1 cellular context compared by ENCODE assay signal in genomic region chr6:3835055-3835731, GRCh38.
TF ChIP-seq lines count a peak whose summit lies in the region.

No MANE protein-coding gene starts in this region.

TF ChIP-seq in HepG2, 621 proteins besides CTCF, POLR2A, EP300 and RAD21 (continued from another document and continues in another):
- TF ChIP-seq ZNF691 (CRISPR knock-in tag; IDR thresholded peaks at IDR 0.05; ENCODE audit: borderline replicate concordance, low read depth) (no peak), ZNF329 (CRISPR knock-in tag; IDR thresholded peaks at IDR 0.05; ENCODE audit: low read depth) (no peak), HINFP (CRISPR knock-in tag; IDR thresholded peaks at IDR 0.05; ENCODE audit: low read depth) (0 out of 2 replicates have a peak, but pooled peaks have one; percentile 64), RCOR2 (CRISPR knock-in tag; IDR thresholded peaks at IDR 0.05) (peak; percentile 86), SKIL (CRISPR knock-in tag; IDR thresholded peaks at IDR 0.05; ENCODE audit: borderline replicate concordance) (no peak), ZNF589 (CRISPR knock-in tag; conservative IDR thresholded peaks at IDR 0.05) (no peak), GPBP1L1 (CRISPR knock-in tag; IDR thresholded peaks at IDR 0.05) (no peak), ZNF431 (CRISPR knock-in tag; IDR thresholded peaks at IDR 0.05; ENCODE audit: borderline replicate concordance, low read depth) (peak; percentile 67; the same call in 1 of the 2 replicates), FOXO4 (CRISPR knock-in tag; conservative IDR thresholded peaks at IDR 0.05) (no peak), CBX2 (IDR thresholded peaks at IDR 0.05; ENCODE audit: low read depth, low read length) (no peak), CBX2 (CRISPR knock-in tag; IDR thresholded peaks at IDR 0.05; ENCODE audit: low read depth) (no peak), ZNF629 (CRISPR knock-in tag; conservative IDR thresholded peaks at IDR 0.05) (no peak; the same call in 1 of the 2 replicates), MBD4 (IDR thresholded peaks at IDR 0.05; ENCODE audit: borderline replicate concordance, low read length) (no peak), ZNF264 (CRISPR knock-in tag; IDR thresholded peaks at IDR 0.05) (0 out of 2 replicates have a peak, but pooled peaks have one; percentile 30), IRF2 (CRISPR knock-in tag; IDR thresholded peaks at IDR 0.05) (peak; percentile 73), ARID5B (CRISPR knock-in tag; IDR thresholded peaks at IDR 0.05) (peak; percentile 96), ZNF180 (CRISPR knock-in tag; IDR thresholded peaks at IDR 0.05; ENCODE audit: borderline replicate concordance, low read depth) (no peak), TIGD3 (CRISPR knock-in tag; IDR thresholded peaks at IDR 0.05; ENCODE audit: borderline replicate concordance) (no peak), ZNF761 (CRISPR knock-in tag; conservative IDR thresholded peaks at IDR 0.05) (no peak), ZNF160 (CRISPR knock-in tag; IDR thresholded peaks at IDR 0.05) (0 out of 2 replicates have a peak, but pooled peaks have one; percentile 67), ZSCAN21 (CRISPR knock-in tag; IDR thresholded peaks at IDR 0.05; ENCODE audit: borderline replicate concordance) (no peak), ZNF543 (CRISPR knock-in tag; IDR thresholded peaks at IDR 0.05) (no peak), FOXK2 (IDR thresholded peaks at IDR 0.05) (no peak), KLF16 (CRISPR knock-in tag; IDR thresholded peaks at IDR 0.05) (peak in 1 of 2 experiments; percentile 76; a peak in 1 of 4 replicates), KMT2A (CRISPR knock-in tag; IDR thresholded peaks at IDR 0.05) (no peak), CSRNP1 (CRISPR knock-in tag; IDR thresholded peaks at IDR 0.05) (no peak), TCF7L2 (IDR thresholded peaks at IDR 0.05; ENCODE audit: low read depth, low read length) (no peak), ZNF263 (CRISPR knock-in tag; IDR thresholded peaks at IDR 0.05) (peak; percentile 36; the same call in 1 of the 2 replicates), HIC2 (CRISPR knock-in tag; IDR thresholded peaks at IDR 0.05; ENCODE audit: low read depth) (no peak), ZNF556 (CRISPR knock-in tag; IDR thresholded peaks at IDR 0.05; ENCODE audit: borderline replicate concordance) (0 out of 2 replicates have a peak, but pooled peaks have one; percentile 36), HOXA3 (CRISPR knock-in tag; IDR thresholded peaks at IDR 0.05) (peak; percentile 88), ZNF574 (CRISPR knock-in tag; IDR thresholded peaks at IDR 0.05) (peak; percentile 72), ZBTB39 (CRISPR knock-in tag; IDR thresholded peaks at IDR 0.05) (no peak), ZMYM4 (CRISPR knock-in tag; IDR thresholded peaks at IDR 0.05) (peak; percentile 78)
